2 cellular contexts compared by ENCODE assay signal in the genomic region with DNA sequence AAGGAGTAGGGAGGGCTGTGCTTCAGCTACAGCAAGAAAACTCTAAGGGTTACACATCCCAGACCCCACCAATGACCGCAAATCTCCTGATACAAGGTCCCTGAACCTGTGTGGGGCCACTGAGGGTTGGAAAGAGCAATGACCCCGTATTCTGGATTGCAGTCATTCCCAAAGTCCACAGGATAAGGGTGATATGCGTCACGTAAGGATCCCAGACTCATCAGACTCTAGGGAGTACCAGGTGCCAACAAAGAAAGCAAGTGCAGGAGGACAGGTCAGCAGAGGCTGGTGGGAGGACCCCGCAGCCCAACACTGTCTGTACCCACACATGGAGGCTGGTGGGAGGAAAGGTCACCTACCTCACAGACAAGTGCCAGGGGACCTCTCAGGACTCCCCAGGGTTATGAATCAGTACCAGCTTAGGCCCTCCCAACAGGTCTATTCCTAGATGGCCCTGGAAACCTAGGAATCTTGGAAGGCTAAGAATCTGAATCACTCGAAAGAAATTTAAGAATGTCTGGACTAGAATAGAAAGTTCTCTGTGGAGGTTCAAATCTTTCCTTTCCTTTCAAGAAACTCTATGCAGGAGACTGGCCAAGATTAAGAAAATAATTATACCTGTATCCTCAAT.
TF ChIP-seq lines count a peak whose summit lies in the region.

No MANE protein-coding gene starts in this region.

TF ChIP-seq in liver, 16 proteins besides CTCF, POLR2A, EP300 and RAD21:
- TF ChIP-seq NR2F2 (IDR thresholded peaks at IDR 0.05): no peak
- peak; percentile 97 to 100 for TF ChIP-seq RXRA (IDR thresholded peaks at IDR 0.05)
- TF ChIP-seq EGR1 (IDR thresholded peaks at IDR 0.05; ENCODE audit: low read depth in 2 of 2): no peak
- TF ChIP-seq, protein P1, sequence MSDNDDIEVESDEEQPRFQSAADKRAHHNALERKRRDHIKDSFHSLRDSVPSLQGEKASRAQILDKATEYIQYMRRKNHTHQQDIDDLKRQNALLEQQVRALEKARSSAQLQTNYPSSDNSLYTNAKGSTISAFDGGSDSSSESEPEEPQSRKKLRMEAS (IDR thresholded peaks at IDR 0.05): no peak
- peak; percentile 89 for TF ChIP-seq HNF4G (IDR thresholded peaks at IDR 0.05)
- peak; percentile 86 for TF ChIP-seq SP1 (IDR thresholded peaks at IDR 0.05)
- TF ChIP-seq ATF3 (IDR thresholded peaks at IDR 0.05): peak; percentile 52
- no peak for TF ChIP-seq GABPA (IDR thresholded peaks at IDR 0.05 in 1 of 2, conservative IDR thresholded peaks at IDR 0.05 in 1 of 2)
- no peak for TF ChIP-seq FOXA1 (IDR thresholded peaks at IDR 0.05)
- TF ChIP-seq FOXA2 (IDR thresholded peaks at IDR 0.05): peak; percentile 30
- no peak for TF ChIP-seq REST (IDR thresholded peaks at IDR 0.05)
- TF ChIP-seq HNF4A (conservative IDR thresholded peaks at IDR 0.05): peak; percentile 78 to 93
- TF ChIP-seq TAF1 (conservative IDR thresholded peaks at IDR 0.05): no peak
- TF ChIP-seq JUND (IDR thresholded peaks at IDR 0.05): peak; percentile 65 to 81
- no peak for TF ChIP-seq ZBTB33 (IDR thresholded peaks at IDR 0.05)
- TF ChIP-seq YY1 (IDR thresholded peaks at IDR 0.05): no peak

TF ChIP-seq in HepG2, 621 proteins besides CTCF, POLR2A, EP300 and RAD21:
- TF ChIP-seq ZFP1 (CRISPR knock-in tag; IDR thresholded peaks at IDR 0.05) (no peak), NFIC (IDR thresholded peaks at IDR 0.05; ENCODE audit: low read length) (no peak), NFATC3 (CRISPR knock-in tag; IDR thresholded peaks at IDR 0.05) (no peak), ARID3A (IDR thresholded peaks at IDR 0.05; ENCODE audit: low read depth, low read length) (no peak), MIER2 (CRISPR knock-in tag; IDR thresholded peaks at IDR 0.05) (no peak), SYNCRIP (IDR thresholded peaks at IDR 0.05; ENCODE audit: insufficient read depth, low read depth, low read length) (no peak), ZNF235 (CRISPR knock-in tag; IDR thresholded peaks at IDR 0.05; ENCODE audit: borderline replicate concordance) (no peak), MEIS1 (CRISPR knock-in tag; IDR thresholded peaks at IDR 0.05; ENCODE audit: borderline replicate concordance) (no peak), KLF15 (CRISPR knock-in tag; IDR thresholded peaks at IDR 0.05; ENCODE audit: borderline replicate concordance) (no peak), XRCC5 (optimal IDR thresholded peaks at IDR 0.05; ENCODE audit: low read length) (no peak)
- TF ChIP-seq, protein P2, sequence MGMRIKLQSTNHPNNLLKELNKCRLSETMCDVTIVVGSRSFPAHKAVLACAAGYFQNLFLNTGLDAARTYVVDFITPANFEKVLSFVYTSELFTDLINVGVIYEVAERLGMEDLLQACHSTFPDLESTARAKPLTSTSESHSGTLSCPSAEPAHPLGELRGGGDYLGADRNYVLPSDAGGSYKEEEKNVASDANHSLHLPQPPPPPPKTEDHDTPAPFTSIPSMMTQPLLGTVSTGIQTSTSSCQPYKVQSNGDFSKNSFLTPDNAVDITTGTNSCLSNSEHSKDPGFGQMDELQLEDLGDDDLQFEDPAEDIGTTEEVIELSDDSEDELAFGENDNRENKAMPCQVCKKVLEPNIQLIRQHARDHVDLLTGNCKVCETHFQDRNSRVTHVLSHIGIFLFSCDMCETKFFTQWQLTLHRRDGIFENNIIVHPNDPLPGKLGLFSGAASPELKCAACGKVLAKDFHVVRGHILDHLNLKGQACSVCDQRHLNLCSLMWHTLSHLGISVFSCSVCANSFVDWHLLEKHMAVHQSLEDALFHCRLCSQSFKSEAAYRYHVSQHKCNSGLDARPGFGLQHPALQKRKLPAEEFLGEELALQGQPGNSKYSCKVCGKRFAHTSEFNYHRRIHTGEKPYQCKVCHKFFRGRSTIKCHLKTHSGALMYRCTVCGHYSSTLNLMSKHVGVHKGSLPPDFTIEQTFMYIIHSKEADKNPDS (CRISPR knock-in tag; IDR thresholded peaks at IDR 0.05): no peak
